ENCODE assay signal across 2 cellular contexts in genomic region chr10:97582169-97582568, GRCh38.
TF ChIP-seq lines count a peak whose summit lies in the region.

No MANE protein-coding gene starts in this region.

TF ChIP-seq in SK-N-SH, 30 proteins besides CTCF, POLR2A, EP300 and RAD21:
- TF ChIP-seq REST (IDR thresholded peaks at IDR 0.05; ENCODE audit: low read depth, low read length) (no peak), EZH2phosphoT487 (IDR thresholded peaks at IDR 0.05; ENCODE audit: borderline replicate concordance, low read depth) (no peak), TCF12 (IDR thresholded peaks at IDR 0.05) (no peak), CHD2 (IDR thresholded peaks at IDR 0.05; ENCODE audit: low read length, partially characterized antibody) (no peak), SMC3 (IDR thresholded peaks at IDR 0.05; ENCODE audit: low read depth, low read length) (no peak), POLR2AphosphoS5 (IDR thresholded peaks at IDR 0.05; ENCODE audit: low read depth, low read length) (no peak), FOSL2 (IDR thresholded peaks at IDR 0.05; ENCODE audit: borderline replicate concordance, low read depth) (no peak), RFX5 (IDR thresholded peaks at IDR 0.05; ENCODE audit: low read length) (no peak), NRF1 (IDR thresholded peaks at IDR 0.05; ENCODE audit: low read depth, low read length) (no peak), JUND (IDR thresholded peaks at IDR 0.05) (no peak), SIN3A (IDR thresholded peaks at IDR 0.05; ENCODE audit: borderline replicate concordance, low read depth, low read length) (no peak), IRF3 (IDR thresholded peaks at IDR 0.05; ENCODE audit: low read depth, low read length) (no peak), MXI1 (IDR thresholded peaks at IDR 0.05; ENCODE audit: low read depth, low read length) (no peak), GATA2 (CRISPR knock-in tag; IDR thresholded peaks at IDR 0.05) (no peak), MEF2A (IDR thresholded peaks at IDR 0.05; ENCODE audit: borderline replicate concordance, low read depth) (no peak), USF1 (IDR thresholded peaks at IDR 0.05; ENCODE audit: borderline replicate concordance, low read depth) (no peak), ELF1 (IDR thresholded peaks at IDR 0.05) (no peak), GABPA (IDR thresholded peaks at IDR 0.05; ENCODE audit: low read depth) (no peak), NFIC (IDR thresholded peaks at IDR 0.05; ENCODE audit: borderline replicate concordance) (no peak), ZBTB33 (IDR thresholded peaks at IDR 0.05; ENCODE audit: borderline replicate concordance, low read depth) (no peak)

TF ChIP-seq in SK-N-SH treated with all-trans-retinoic acid at 6 μM for 48 hours, 23 proteins besides CTCF, POLR2A, EP300 and RAD21:
- TF ChIP-seq ESRRG (CRISPR knock-in tag; IDR thresholded peaks at IDR 0.05): no peak
- no peak for TF ChIP-seq POU6F1 (CRISPR knock-in tag; IDR thresholded peaks at IDR 0.05; ENCODE audit: borderline replicate concordance, low read depth)
- TF ChIP-seq BACH2 (CRISPR knock-in tag; IDR thresholded peaks at IDR 0.05; ENCODE audit: borderline replicate concordance): no peak
- TF ChIP-seq CSRNP3 (CRISPR knock-in tag; IDR thresholded peaks at IDR 0.05): no peak
- TF ChIP-seq ISL1 (CRISPR knock-in tag; IDR thresholded peaks at IDR 0.05): no peak
- TF ChIP-seq ZFP30 (CRISPR knock-in tag; IDR thresholded peaks at IDR 0.05): no peak
- no peak for TF ChIP-seq ZNF70 (CRISPR knock-in tag; IDR thresholded peaks at IDR 0.05)
- TF ChIP-seq ZFP3 (CRISPR knock-in tag; IDR thresholded peaks at IDR 0.05): no peak
- TF ChIP-seq PATZ1 (CRISPR knock-in tag; IDR thresholded peaks at IDR 0.05; ENCODE audit: borderline replicate concordance): no peak
- TF ChIP-seq TCF4 (CRISPR knock-in tag; IDR thresholded peaks at IDR 0.05; ENCODE audit: borderline replicate concordance): no peak
